ENCODE assay signal across 1 cellular context in genomic region chr3:195542691-195543641, GRCh38.
TF ChIP-seq lines count a peak whose summit lies in the region.

TSS of gene PPP1R2 (minus strand) at chr3:195543325. CDS start at chr3:195543025, 300 bp downstream.

TF ChIP-seq in HepG2, 621 proteins besides CTCF, POLR2A, EP300 and RAD21 (continued from another document and continues in another):
- TF ChIP-seq, protein P1, sequence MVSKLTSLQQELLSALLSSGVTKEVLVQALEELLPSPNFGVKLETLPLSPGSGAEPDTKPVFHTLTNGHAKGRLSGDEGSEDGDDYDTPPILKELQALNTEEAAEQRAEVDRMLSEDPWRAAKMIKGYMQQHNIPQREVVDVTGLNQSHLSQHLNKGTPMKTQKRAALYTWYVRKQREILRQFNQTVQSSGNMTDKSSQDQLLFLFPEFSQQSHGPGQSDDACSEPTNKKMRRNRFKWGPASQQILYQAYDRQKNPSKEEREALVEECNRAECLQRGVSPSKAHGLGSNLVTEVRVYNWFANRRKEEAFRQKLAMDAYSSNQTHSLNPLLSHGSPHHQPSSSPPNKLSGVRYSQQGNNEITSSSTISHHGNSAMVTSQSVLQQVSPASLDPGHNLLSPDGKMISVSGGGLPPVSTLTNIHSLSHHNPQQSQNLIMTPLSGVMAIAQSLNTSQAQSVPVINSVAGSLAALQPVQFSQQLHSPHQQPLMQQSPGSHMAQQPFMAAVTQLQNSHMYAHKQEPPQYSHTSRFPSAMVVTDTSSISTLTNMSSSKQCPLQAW (CRISPR knock-in tag; IDR thresholded peaks at IDR 0.05) = no peak
- TF ChIP-seq KDM4B (CRISPR knock-in tag; IDR thresholded peaks at IDR 0.05) = peak; percentile 79; the same call in 1 of the 2 replicates
- peak; percentile 79 for TF ChIP-seq ZNF777 (CRISPR knock-in tag; IDR thresholded peaks at IDR 0.05)
- no peak for TF ChIP-seq KDM6A (CRISPR knock-in tag; IDR thresholded peaks at IDR 0.05; ENCODE audit: low read depth)
- no peak for TF ChIP-seq AGO1 (IDR thresholded peaks at IDR 0.05; ENCODE audit: low read depth, low read length, poor library complexity, severe bottlenecking)
- TF ChIP-seq ZMYM2 (CRISPR knock-in tag; IDR thresholded peaks at IDR 0.05) = no peak
- TF ChIP-seq ZNF232 (CRISPR knock-in tag; IDR thresholded peaks at IDR 0.05; ENCODE audit: borderline replicate concordance) = no peak
- TF ChIP-seq ZNF589 (CRISPR knock-in tag; conservative IDR thresholded peaks at IDR 0.05) = no peak
- TF ChIP-seq TBX2 (CRISPR knock-in tag; IDR thresholded peaks at IDR 0.05; ENCODE audit: borderline replicate concordance) = peak; percentile 76; the same call in 1 of the 2 replicates
- TF ChIP-seq, protein P2, sequence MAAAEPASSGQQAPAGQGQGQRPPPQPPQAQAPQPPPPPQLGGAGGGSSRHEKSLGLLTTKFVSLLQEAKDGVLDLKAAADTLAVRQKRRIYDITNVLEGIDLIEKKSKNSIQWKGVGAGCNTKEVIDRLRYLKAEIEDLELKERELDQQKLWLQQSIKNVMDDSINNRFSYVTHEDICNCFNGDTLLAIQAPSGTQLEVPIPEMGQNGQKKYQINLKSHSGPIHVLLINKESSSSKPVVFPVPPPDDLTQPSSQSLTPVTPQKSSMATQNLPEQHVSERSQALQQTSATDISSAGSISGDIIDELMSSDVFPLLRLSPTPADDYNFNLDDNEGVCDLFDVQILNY (CRISPR knock-in tag; conservative IDR thresholded peaks at IDR 0.05) = 0 out of 2 replicates have a peak, but pooled peaks have one; percentile 61
- TF ChIP-seq, protein P3, sequence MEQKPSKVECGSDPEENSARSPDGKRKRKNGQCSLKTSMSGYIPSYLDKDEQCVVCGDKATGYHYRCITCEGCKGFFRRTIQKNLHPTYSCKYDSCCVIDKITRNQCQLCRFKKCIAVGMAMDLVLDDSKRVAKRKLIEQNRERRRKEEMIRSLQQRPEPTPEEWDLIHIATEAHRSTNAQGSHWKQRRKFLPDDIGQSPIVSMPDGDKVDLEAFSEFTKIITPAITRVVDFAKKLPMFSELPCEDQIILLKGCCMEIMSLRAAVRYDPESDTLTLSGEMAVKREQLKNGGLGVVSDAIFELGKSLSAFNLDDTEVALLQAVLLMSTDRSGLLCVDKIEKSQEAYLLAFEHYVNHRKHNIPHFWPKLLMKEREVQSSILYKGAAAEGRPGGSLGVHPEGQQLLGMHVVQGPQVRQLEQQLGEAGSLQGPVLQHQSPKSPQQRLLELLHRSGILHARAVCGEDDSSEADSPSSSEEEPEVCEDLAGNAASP (CRISPR knock-in tag; IDR thresholded peaks at IDR 0.05; ENCODE audit: borderline replicate concordance) = 0 out of 2 replicates have a peak, but pooled peaks have one; percentile 25
- no peak for TF ChIP-seq AKAP8 (CRISPR knock-in tag; IDR thresholded peaks at IDR 0.05)
- TF ChIP-seq ZHX1 (CRISPR knock-in tag; IDR thresholded peaks at IDR 0.05; ENCODE audit: low read depth) = no peak
- TF ChIP-seq EEA1 (CRISPR knock-in tag; IDR thresholded peaks at IDR 0.05; ENCODE audit: borderline replicate concordance) = peak; percentile 72; the same call in 1 of the 2 replicates
- TF ChIP-seq KLF11 (CRISPR knock-in tag; IDR thresholded peaks at IDR 0.05) = no peak; the same call in 1 of the 2 replicates
- peak; percentile 31; the same call in 1 of the 2 replicates for TF ChIP-seq ZNF619 (CRISPR knock-in tag; IDR thresholded peaks at IDR 0.05)
- TF ChIP-seq SIX1 (CRISPR knock-in tag; IDR thresholded peaks at IDR 0.05; ENCODE audit: borderline replicate concordance) = no peak
- TF ChIP-seq STAT5B (CRISPR knock-in tag; IDR thresholded peaks at IDR 0.05) = no peak
- TF ChIP-seq, protein P4, sequence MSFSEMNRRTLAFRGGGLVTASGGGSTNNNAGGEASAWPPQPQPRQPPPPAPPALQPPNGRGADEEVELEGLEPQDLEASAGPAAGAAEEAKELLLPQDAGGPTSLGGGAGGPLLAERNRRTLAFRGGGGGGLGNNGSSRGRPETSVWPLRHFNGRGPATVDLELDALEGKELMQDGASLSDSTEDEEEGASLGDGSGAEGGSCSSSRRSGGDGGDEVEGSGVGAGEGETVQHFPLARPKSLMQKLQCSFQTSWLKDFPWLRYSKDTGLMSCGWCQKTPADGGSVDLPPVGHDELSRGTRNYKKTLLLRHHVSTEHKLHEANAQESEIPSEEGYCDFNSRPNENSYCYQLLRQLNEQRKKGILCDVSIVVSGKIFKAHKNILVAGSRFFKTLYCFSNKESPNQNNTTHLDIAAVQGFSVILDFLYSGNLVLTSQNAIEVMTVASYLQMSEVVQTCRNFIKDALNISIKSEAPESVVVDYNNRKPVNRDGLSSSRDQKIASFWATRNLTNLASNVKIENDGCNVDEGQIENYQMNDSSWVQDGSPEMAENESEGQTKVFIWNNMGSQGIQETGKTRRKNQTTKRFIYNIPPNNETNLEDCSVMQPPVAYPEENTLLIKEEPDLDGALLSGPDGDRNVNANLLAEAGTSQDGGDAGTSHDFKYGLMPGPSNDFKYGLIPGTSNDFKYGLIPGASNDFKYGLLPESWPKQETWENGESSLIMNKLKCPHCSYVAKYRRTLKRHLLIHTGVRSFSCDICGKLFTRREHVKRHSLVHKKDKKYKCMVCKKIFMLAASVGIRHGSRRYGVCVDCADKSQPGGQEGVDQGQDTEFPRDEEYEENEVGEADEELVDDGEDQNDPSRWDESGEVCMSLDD (CRISPR knock-in tag; IDR thresholded peaks at IDR 0.05; ENCODE audit: borderline replicate concordance) = no peak
- no peak for TF ChIP-seq ZFP36 (IDR thresholded peaks at IDR 0.05; ENCODE audit: borderline replicate concordance, low read depth, low read length, partially characterized antibody)
- TF ChIP-seq ARHGAP35 (CRISPR knock-in tag; IDR thresholded peaks at IDR 0.05; ENCODE audit: borderline replicate concordance) = peak; percentile 78; the same call in 1 of the 2 replicates
- TF ChIP-seq KIAA2018 (CRISPR knock-in tag; IDR thresholded peaks at IDR 0.05; ENCODE audit: borderline replicate concordance) = no peak
- no peak for TF ChIP-seq ZNF180 (CRISPR knock-in tag; IDR thresholded peaks at IDR 0.05; ENCODE audit: borderline replicate concordance, low read depth)
- no peak for TF ChIP-seq ZNF225 (CRISPR knock-in tag; IDR thresholded peaks at IDR 0.05)
- no peak for TF ChIP-seq GPN1 (CRISPR knock-in tag; IDR thresholded peaks at IDR 0.05; ENCODE audit: borderline replicate concordance)
- no peak for TF ChIP-seq TRIM24 (CRISPR knock-in tag; IDR thresholded peaks at IDR 0.05)
- no peak for TF ChIP-seq ZBTB4 (CRISPR knock-in tag; IDR thresholded peaks at IDR 0.05; ENCODE audit: borderline replicate concordance)
- no peak; the same call in 1 of the 2 replicates for TF ChIP-seq SATB2 (CRISPR knock-in tag; IDR thresholded peaks at IDR 0.05)
- TF ChIP-seq ZNF652 (CRISPR knock-in tag; IDR thresholded peaks at IDR 0.05; ENCODE audit: borderline replicate concordance, low read depth) = no peak
- no peak; the same call in 1 of the 2 replicates for TF ChIP-seq MYC (CRISPR knock-in tag; IDR thresholded peaks at IDR 0.05; ENCODE audit: borderline replicate concordance)
- TF ChIP-seq, protein P5, sequence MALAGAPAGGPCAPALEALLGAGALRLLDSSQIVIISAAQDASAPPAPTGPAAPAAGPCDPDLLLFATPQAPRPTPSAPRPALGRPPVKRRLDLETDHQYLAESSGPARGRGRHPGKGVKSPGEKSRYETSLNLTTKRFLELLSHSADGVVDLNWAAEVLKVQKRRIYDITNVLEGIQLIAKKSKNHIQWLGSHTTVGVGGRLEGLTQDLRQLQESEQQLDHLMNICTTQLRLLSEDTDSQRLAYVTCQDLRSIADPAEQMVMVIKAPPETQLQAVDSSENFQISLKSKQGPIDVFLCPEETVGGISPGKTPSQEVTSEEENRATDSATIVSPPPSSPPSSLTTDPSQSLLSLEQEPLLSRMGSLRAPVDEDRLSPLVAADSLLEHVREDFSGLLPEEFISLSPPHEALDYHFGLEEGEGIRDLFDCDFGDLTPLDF (CRISPR knock-in tag; IDR thresholded peaks at IDR 0.05) = peak; percentile 47; the same call in 1 of the 2 replicates
